8 cellular contexts compared by ENCODE assay signal in the genomic region with DNA sequence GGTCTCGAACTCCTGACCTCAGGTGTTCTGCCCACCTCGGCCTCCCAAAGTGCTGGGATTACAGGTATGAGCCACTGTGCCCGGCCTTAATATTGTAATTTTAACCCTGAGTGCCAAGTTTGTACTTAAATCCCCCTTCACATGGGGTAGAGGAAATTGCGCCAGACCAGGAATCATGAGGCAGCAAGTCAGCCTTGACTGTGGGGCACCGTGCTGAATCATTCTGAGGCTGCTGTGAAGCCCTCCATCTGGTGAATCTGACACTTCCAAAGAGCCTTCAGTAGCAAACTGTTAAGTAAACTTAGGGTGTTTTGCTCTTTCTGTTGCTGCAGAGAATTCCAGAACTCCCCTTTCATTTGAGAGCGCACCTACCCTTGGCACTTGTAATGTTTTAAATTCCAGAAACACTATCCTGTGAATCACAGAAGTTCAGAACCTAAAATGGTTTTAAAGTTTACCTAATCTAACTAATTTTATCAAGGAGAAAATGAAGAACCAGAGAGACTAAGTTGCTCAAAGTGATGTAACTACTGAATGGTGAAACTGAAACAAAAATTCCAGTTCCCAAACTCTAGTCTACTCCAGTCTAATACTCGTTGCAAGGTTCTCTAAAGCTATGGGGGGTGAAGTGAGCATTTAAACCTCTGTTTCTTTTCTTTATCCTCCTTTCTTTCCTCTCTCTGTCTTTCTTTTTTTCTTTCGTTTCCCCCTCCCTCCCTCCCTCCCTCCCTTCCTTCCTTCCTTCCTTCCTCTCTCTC. TPM values are rescaled to one million over a fixed set of nuclear protein-coding genes. Genes with fewer than 3 reads are reported as not detected.
DNase-seq lines count a peak whose midpoint lies in the region; ATAC-seq and TF ChIP-seq lines count a peak whose summit lies in the region.

No MANE protein-coding gene starts in this region.

- no peak for ATAC-seq in CD8-positive, alpha-beta T cell
- no peak for ATAC-seq in GM21367 (IDR thresholded peaks at IDR 0.05; ENCODE audit: unreplicated experiment)

- peaks cover 7% of the 10 kb centered on the region for H4K20me1 ChIP-seq in osteoblast (ENCODE audit: insufficient read depth, low read length)

- H3K4me3 Mint-ChIP-seq in CD8-positive, alpha-beta T cell = peak overlapping the region; percentile 8
- no peak overlapping the region for H3K4me3 Mint-ChIP-seq in T-helper 2 cell treated with Interferon-gamma antibody and Interleukin-4, amounts not matched to agents 5 μg/mL and 100 μg/mL, for 36 hours

- WGBS in esophagus squamous epithelium, 2 donors = 45 to 61% methylated on average over 7 of the region's 8 CpGs

- H2AFZ ChIP-seq in osteoblast (ENCODE audit: low read length) = peak overlapping the region; percentile 66

- H3K9me3 Mint-ChIP-seq in CD8-positive, alpha-beta T cell = no peaks in the 10 kb centered on the region
- no peaks in the 10 kb centered on the region for H3K9me3 Mint-ChIP-seq in T-helper 2 cell treated with Interferon-gamma antibody and Interleukin-4, amounts not matched to agents 5 μg/mL and 100 μg/mL, for 36 hours

- H3K4me2 ChIP-seq in osteoblast (ENCODE audit: insufficient read depth, low read length) = peak overlapping the region; percentile 88

- peaks cover 5% of the 10 kb centered on the region for H3K4me1 ChIP-seq in CD8-positive, alpha-beta T cell (ENCODE audit: insufficient read depth, low read length)
- H3K4me1 ChIP-seq in esophagus squamous epithelium (peaks cover 0 to 53% (median 11%) of the 10 kb centered on the region in 3 donors), osteoblast (ENCODE audit: insufficient read depth, low read length) (peaks cover 23% of the 10 kb centered on the region)

- no peak overlapping the region for H3K4me3 ChIP-seq in CD8-positive, alpha-beta T cell (ENCODE audit: low read depth, low read length)
- H3K4me3 ChIP-seq in esophagus squamous epithelium (peak overlapping the region in 2 of 4 donors; percentile 13 to 45), osteoblast (ENCODE audit: insufficient read depth, low read length) (peak overlapping the region; percentile 67)

- POLR2A ChIA-PET in CD8-positive, alpha-beta T cell (lab: Charles Lee) = no interaction called here

- H3K27me3 Mint-ChIP-seq in CD8-positive, alpha-beta T cell (ENCODE audit: low read depth) = no peaks in the 10 kb centered on the region
- no peaks in the 10 kb centered on the region for H3K27me3 Mint-ChIP-seq in T-helper 2 cell treated with Interferon-gamma antibody and Interleukin-4, amounts not matched to agents 5 μg/mL and 100 μg/mL, for 36 hours (ENCODE audit: low read depth)

- CTCF ChIA-PET in CD8-positive, alpha-beta T cell (lab: Charles Lee) = no interaction called here

- H3K27me3 ChIP-seq in CD8-positive, alpha-beta T cell (ENCODE audit: insufficient read depth, low read length) = no peaks in the 10 kb centered on the region
- H3K27me3 ChIP-seq in esophagus squamous epithelium (no peaks in the 10 kb centered on the region), osteoblast (ENCODE audit: insufficient read depth, low read length) (no peaks in the 10 kb centered on the region)

- intact Hi-C loops in CD8-positive, alpha-beta T cell (cut with DNase I, micrococcal nuclease) = no loop called here
- intact Hi-C loops in esophagus squamous epithelium (cut with DNase I) = no loop called here

- peaks cover 5% of the 10 kb centered on the region for H3K36me3 Mint-ChIP-seq in CD8-positive, alpha-beta T cell
- H3K36me3 Mint-ChIP-seq in T-helper 2 cell treated with Interferon-gamma antibody and Interleukin-4, amounts not matched to agents 5 μg/mL and 100 μg/mL, for 36 hours (ENCODE audit: low read depth) = no peaks in the 10 kb centered on the region

- H3K4me1 Mint-ChIP-seq in CD8-positive, alpha-beta T cell (ENCODE audit: low read depth) = peaks cover 11% of the 10 kb centered on the region
- peaks cover 12% of the 10 kb centered on the region for H3K4me1 Mint-ChIP-seq in T-helper 2 cell treated with Interferon-gamma antibody and Interleukin-4, amounts not matched to agents 5 μg/mL and 100 μg/mL, for 36 hours (ENCODE audit: low read depth)

- DNase-seq in CD8-positive, alpha-beta T cell = no peak
- DNase-seq in NOMO-1 treated with dmso at 0.1 percent for 144 hours (lab: John Stamatoyannopoulos, UW; ENCODE audit: unreplicated experiment) (peak; percentile 68), esophagus squamous epithelium (lab: John Stamatoyannopoulos, UW) (no peak), osteoblast (ENCODE audit: insufficient read length, low spot score, missing footprints) (peak; percentile 84), COR-L47 (lab: John Stamatoyannopoulos, UW) (no peak), islet precursor cell (no peak)
- DNase-seq in T-helper 2 cell treated with Interferon-gamma antibody and Interleukin-4, amounts not matched to agents 5 μg/mL and 100 μg/mL, for 36 hours (ENCODE audit: low spot score) = no peak

- TF ChIP-seq CTCF in CD8-positive, alpha-beta T cell (IDR thresholded peaks at IDR 0.05) = no peak
- no peak for TF ChIP-seq CTCF in esophagus squamous epithelium (IDR thresholded peaks at IDR 0.05)
- no peak for TF ChIP-seq CTCF in osteoblast (IDR thresholded peaks at IDR 0.05; ENCODE audit: extremely low read depth, low read depth, low read length)

- H3K27ac ChIP-seq in CD8-positive, alpha-beta T cell (ENCODE audit: low read depth, low read length) = no peak overlapping the region
- peak overlapping the region in 3 of 4 donors; percentile 60 to 73 (median 71) for H3K27ac ChIP-seq in esophagus squamous epithelium
- peak overlapping the region; percentile 96 for H3K27ac ChIP-seq in osteoblast (ENCODE audit: low read depth, low read length)

- H3K9me3 ChIP-seq in CD8-positive, alpha-beta T cell (ENCODE audit: low read length) = no peaks in the 10 kb centered on the region
- no peaks in the 10 kb centered on the region for H3K9me3 ChIP-seq in esophagus squamous epithelium
- H3K9me3 ChIP-seq in osteoblast (ENCODE audit: low read depth, low read length) = no peaks in the 10 kb centered on the region

- TF ChIP-seq POLR2A in esophagus squamous epithelium (IDR thresholded peaks at IDR 0.05) = no peak

- no peak overlapping the region for H3K27ac Mint-ChIP-seq in CD8-positive, alpha-beta T cell
- no peak overlapping the region for H3K27ac Mint-ChIP-seq in T-helper 2 cell treated with Interferon-gamma antibody and Interleukin-4, amounts not matched to agents 5 μg/mL and 100 μg/mL, for 36 hours

- H3K79me2 ChIP-seq in osteoblast (ENCODE audit: insufficient read depth, low read length) = peaks cover 60% of the 10 kb centered on the region

- H3K36me3 ChIP-seq in CD8-positive, alpha-beta T cell (ENCODE audit: insufficient read depth, low read length) = no peaks in the 10 kb centered on the region
- H3K36me3 ChIP-seq in esophagus squamous epithelium = peaks cover 0 to 18% (median 4%) of the 10 kb centered on the region in 3 donors
- H3K36me3 ChIP-seq in osteoblast (ENCODE audit: insufficient read depth, low read length) = peaks cover 14% of the 10 kb centered on the region

RNA-seq across cellular contexts. Expression of gene HEBP1, which starts 7.5 kb away (rescaled TPM):
- 1 to 10 TPM; 4.6 to 5.6 TPM for total RNA-seq in CD8-positive, alpha-beta T cell
- total RNA-seq in esophagus squamous epithelium (10 to 100 TPM; 17.0 to 50.9 (median 23.9) TPM), osteoblast (16.6 and 20.3 TPM in 2 replicates)

RNA-seq across cellular contexts. Expression of gene GPRC5D, which starts 40.6 kb away (rescaled TPM):
- total RNA-seq in CD8-positive, alpha-beta T cell = not detected
- total RNA-seq in esophagus squamous epithelium = under 1 TPM in 1 of 4 donors, not detected in 3; 0.95 TPM
- not detected in 2 replicates for total RNA-seq in osteoblast

RNA-seq across cellular contexts. Expression of gene FAM234B, which starts 51.6 kb away (rescaled TPM):
- total RNA-seq in CD8-positive, alpha-beta T cell = 1 to 10 TPM; 2.2 to 2.7 TPM
- 1 to 10 TPM; 3.1 to 8.0 (median 3.9) TPM for total RNA-seq in esophagus squamous epithelium
- 3.3 and 5.6 TPM in 2 replicates for total RNA-seq in osteoblast

Comparison
In these comparisons a context has a peak if more than half of its experiments do, and no peak if none do; other contexts are left out.
1. DNase-seq: peak in NOMO-1 treated with dmso at 0.1 percent for 144 hours (single experiment) and osteoblast (single experiment); none in CD8-positive, alpha-beta T cell (0 of 7), esophagus squamous epithelium (single experiment), COR-L47 (single experiment), T-helper 2 cell treated with Interferon-gamma antibody and Interleukin-4, amounts not matched to agents 5 μg/mL and 100 μg/mL, for 36 hours (single experiment) and islet precursor cell (single experiment).